ENCODE assay signal across 1 cellular context in genomic region chr1:152654110-152654509, GRCh38.
TF ChIP-seq lines count a peak whose summit lies in the region.

No MANE protein-coding gene starts in this region.

TF ChIP-seq in HCT116, 20 proteins besides CTCF, POLR2A, EP300 and RAD21 (continued from another document):
- TF ChIP-seq ATF3 (IDR thresholded peaks at IDR 0.05), result no peak
